1 cellular context compared by ENCODE assay signal in the genomic region with DNA sequence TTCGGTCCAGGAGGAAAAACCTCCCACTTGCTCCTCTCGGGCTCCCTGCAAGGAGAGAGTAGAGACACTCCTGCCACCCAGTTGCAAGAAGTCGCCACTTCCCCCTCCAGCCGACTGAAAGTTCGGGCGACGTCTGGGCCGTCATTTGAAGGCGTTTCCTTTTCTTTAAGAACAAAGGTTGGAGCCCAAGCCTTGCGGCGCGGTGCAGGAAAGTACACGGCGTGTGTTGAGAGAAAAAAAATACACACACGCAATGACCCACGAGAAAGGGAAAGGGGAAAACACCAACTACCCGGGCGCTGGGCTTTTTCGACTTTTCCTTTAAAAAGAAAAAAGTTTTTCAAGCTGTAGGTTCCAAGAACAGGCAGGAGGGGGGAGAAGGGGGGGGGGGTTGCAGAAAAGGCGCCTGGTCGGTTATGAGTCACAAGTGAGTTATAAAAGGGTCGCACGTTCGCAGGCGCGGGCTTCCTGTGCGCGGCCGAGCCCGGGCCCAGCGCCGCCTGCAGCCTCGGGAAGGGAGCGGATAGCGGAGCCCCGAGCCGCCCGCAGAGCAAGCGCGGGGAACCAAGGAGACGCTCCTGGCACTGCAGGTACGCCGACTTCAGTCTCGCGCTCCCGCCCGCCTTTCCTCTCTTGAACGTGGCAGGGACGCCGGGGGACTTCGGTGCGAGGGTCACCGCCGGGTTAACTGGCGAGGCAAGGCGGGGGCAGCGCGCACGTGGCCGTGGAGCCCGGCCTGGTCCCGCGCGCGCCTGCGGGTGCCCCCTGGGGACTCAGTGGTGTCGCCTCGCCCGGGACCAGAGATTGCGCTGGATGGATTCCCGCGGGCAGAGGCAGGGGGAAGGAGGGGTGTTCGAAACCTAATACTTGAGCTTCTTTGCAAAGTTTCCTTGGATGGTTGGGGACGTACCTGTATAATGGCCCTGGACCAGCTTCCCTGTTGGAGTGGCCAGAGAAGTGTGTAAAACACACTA.
A peak's percentile ranks its signal among the peaks of the same experiment; 100 is the strongest.
TF ChIP-seq lines count a peak whose summit lies in the region.

No MANE protein-coding gene starts in this region.

TF ChIP-seq in WTC11, 78 proteins besides CTCF, POLR2A, EP300 and RAD21 (continued from another document and continues in another):
- TF ChIP-seq, protein P1, sequence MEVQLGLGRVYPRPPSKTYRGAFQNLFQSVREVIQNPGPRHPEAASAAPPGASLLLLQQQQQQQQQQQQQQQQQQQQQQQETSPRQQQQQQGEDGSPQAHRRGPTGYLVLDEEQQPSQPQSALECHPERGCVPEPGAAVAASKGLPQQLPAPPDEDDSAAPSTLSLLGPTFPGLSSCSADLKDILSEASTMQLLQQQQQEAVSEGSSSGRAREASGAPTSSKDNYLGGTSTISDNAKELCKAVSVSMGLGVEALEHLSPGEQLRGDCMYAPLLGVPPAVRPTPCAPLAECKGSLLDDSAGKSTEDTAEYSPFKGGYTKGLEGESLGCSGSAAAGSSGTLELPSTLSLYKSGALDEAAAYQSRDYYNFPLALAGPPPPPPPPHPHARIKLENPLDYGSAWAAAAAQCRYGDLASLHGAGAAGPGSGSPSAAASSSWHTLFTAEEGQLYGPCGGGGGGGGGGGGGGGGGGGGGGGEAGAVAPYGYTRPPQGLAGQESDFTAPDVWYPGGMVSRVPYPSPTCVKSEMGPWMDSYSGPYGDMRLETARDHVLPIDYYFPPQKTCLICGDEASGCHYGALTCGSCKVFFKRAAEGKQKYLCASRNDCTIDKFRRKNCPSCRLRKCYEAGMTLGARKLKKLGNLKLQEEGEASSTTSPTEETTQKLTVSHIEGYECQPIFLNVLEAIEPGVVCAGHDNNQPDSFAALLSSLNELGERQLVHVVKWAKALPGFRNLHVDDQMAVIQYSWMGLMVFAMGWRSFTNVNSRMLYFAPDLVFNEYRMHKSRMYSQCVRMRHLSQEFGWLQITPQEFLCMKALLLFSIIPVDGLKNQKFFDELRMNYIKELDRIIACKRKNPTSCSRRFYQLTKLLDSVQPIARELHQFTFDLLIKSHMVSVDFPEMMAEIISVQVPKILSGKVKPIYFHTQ (CRISPR knock-in tag; IDR thresholded peaks at IDR 0.05) = no peak
- TF ChIP-seq JAZF1 (CRISPR knock-in tag; IDR thresholded peaks at IDR 0.05) (no peak), E2F5 (CRISPR knock-in tag; IDR thresholded peaks at IDR 0.05) (no peak), MXD4 (CRISPR knock-in tag; IDR thresholded peaks at IDR 0.05; ENCODE audit: borderline replicate concordance) (no peak), NR1H2 (CRISPR knock-in tag; IDR thresholded peaks at IDR 0.05) (no peak), E2F4 (CRISPR knock-in tag; IDR thresholded peaks at IDR 0.05; ENCODE audit: borderline replicate concordance, low read depth) (peak; percentile 64; the same call in 1 of the 2 replicates), ESRRA (CRISPR knock-in tag; IDR thresholded peaks at IDR 0.05; ENCODE audit: borderline replicate concordance) (0 out of 2 replicates have a peak, but pooled peaks have one; percentile 27), AFF4 (CRISPR knock-in tag; IDR thresholded peaks at IDR 0.05; ENCODE audit: borderline replicate concordance) (no peak), IRF1 (CRISPR knock-in tag; IDR thresholded peaks at IDR 0.05) (no peak), SMAD3 (CRISPR knock-in tag; IDR thresholded peaks at IDR 0.05; ENCODE audit: borderline replicate concordance) (no peak), SOX15 (CRISPR knock-in tag; IDR thresholded peaks at IDR 0.05) (no peak), ZNF532 (CRISPR knock-in tag; IDR thresholded peaks at IDR 0.05; ENCODE audit: borderline replicate concordance) (no peak), OVOL2 (CRISPR knock-in tag; IDR thresholded peaks at IDR 0.05; ENCODE audit: borderline replicate concordance) (no peak), ELF4 (CRISPR knock-in tag; IDR thresholded peaks at IDR 0.05; ENCODE audit: low read depth) (0 out of 2 replicates have a peak, but pooled peaks have one; percentile 31), ZNF138 (CRISPR knock-in tag; conservative IDR thresholded peaks at IDR 0.05) (no peak), CREM (CRISPR knock-in tag; IDR thresholded peaks at IDR 0.05) (no peak), CBFB (CRISPR knock-in tag; IDR thresholded peaks at IDR 0.05; ENCODE audit: low read depth) (no peak), IRF2 (CRISPR knock-in tag; IDR thresholded peaks at IDR 0.05; ENCODE audit: borderline replicate concordance, low read depth) (no peak), FOXP1 (CRISPR knock-in tag; IDR thresholded peaks at IDR 0.05; ENCODE audit: borderline replicate concordance) (peak; percentile 49; the same call in 1 of the 2 replicates), TEAD4 (CRISPR knock-in tag; IDR thresholded peaks at IDR 0.05) (no peak), MAX (CRISPR knock-in tag; IDR thresholded peaks at IDR 0.05) (peak; percentile 89), ZNF219 (CRISPR knock-in tag; IDR thresholded peaks at IDR 0.05; ENCODE audit: borderline replicate concordance) (no peak), SP1 (CRISPR knock-in tag; conservative IDR thresholded peaks at IDR 0.05) (0 out of 2 replicates have a peak, but pooled peaks have one; percentile 17), GTF2I (CRISPR knock-in tag; conservative IDR thresholded peaks at IDR 0.05) (no peak)
- TF ChIP-seq, protein P2, sequence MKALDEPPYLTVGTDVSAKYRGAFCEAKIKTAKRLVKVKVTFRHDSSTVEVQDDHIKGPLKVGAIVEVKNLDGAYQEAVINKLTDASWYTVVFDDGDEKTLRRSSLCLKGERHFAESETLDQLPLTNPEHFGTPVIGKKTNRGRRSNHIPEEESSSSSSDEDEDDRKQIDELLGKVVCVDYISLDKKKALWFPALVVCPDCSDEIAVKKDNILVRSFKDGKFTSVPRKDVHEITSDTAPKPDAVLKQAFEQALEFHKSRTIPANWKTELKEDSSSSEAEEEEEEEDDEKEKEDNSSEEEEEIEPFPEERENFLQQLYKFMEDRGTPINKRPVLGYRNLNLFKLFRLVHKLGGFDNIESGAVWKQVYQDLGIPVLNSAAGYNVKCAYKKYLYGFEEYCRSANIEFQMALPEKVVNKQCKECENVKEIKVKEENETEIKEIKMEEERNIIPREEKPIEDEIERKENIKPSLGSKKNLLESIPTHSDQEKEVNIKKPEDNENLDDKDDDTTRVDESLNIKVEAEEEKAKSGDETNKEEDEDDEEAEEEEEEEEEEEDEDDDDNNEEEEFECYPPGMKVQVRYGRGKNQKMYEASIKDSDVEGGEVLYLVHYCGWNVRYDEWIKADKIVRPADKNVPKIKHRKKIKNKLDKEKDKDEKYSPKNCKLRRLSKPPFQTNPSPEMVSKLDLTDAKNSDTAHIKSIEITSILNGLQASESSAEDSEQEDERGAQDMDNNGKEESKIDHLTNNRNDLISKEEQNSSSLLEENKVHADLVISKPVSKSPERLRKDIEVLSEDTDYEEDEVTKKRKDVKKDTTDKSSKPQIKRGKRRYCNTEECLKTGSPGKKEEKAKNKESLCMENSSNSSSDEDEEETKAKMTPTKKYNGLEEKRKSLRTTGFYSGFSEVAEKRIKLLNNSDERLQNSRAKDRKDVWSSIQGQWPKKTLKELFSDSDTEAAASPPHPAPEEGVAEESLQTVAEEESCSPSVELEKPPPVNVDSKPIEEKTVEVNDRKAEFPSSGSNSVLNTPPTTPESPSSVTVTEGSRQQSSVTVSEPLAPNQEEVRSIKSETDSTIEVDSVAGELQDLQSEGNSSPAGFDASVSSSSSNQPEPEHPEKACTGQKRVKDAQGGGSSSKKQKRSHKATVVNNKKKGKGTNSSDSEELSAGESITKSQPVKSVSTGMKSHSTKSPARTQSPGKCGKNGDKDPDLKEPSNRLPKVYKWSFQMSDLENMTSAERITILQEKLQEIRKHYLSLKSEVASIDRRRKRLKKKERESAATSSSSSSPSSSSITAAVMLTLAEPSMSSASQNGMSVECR (CRISPR knock-in tag; IDR thresholded peaks at IDR 0.05; ENCODE audit: borderline replicate concordance) = no peak
- TF ChIP-seq, protein P3, sequence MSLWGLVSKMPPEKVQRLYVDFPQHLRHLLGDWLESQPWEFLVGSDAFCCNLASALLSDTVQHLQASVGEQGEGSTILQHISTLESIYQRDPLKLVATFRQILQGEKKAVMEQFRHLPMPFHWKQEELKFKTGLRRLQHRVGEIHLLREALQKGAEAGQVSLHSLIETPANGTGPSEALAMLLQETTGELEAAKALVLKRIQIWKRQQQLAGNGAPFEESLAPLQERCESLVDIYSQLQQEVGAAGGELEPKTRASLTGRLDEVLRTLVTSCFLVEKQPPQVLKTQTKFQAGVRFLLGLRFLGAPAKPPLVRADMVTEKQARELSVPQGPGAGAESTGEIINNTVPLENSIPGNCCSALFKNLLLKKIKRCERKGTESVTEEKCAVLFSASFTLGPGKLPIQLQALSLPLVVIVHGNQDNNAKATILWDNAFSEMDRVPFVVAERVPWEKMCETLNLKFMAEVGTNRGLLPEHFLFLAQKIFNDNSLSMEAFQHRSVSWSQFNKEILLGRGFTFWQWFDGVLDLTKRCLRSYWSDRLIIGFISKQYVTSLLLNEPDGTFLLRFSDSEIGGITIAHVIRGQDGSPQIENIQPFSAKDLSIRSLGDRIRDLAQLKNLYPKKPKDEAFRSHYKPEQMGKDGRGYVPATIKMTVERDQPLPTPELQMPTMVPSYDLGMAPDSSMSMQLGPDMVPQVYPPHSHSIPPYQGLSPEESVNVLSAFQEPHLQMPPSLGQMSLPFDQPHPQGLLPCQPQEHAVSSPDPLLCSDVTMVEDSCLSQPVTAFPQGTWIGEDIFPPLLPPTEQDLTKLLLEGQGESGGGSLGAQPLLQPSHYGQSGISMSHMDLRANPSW (CRISPR knock-in tag; conservative IDR thresholded peaks at IDR 0.05; ENCODE audit: low read depth) = no peak
